In genomic region chr2:127256381-127256780, GRCh38 we compare ENCODE assay signal across 17 cellular contexts. TPM values are rescaled to one million over a fixed set of nuclear protein-coding genes. Genes with fewer than 3 reads are reported as not detected.
DNase-seq lines count a peak whose midpoint lies in the region; ATAC-seq and TF ChIP-seq lines count a peak whose summit lies in the region.
"Had no signal": no experiment of that assay in that cellular context is flagged by ENCODE, and none has a peak within 500 bp of the region (broad histone marks: within the 10 kb centered on the region; RNA-seq: fewer than 3 reads in every experiment).

No MANE protein-coding gene starts in this region.

- 76 to 96% methylated on average over 3 of the region's 3 CpGs for WGBS in body of pancreas, 2 donors

- H3K27me3 ChIP-seq in DND-41 (ENCODE audit: insufficient read depth, low read length, poor library complexity) (no peaks in the 10 kb centered on the region), neural progenitor cell (no peaks in the 10 kb centered on the region), body of pancreas (no peaks in the 10 kb centered on the region)

- peaks cover 44% of the 10 kb centered on the region for H3K36me3 Mint-ChIP-seq in endothelial cell (ENCODE audit: low read depth, unreplicated experiment)
- H3K36me3 Mint-ChIP-seq in osteocyte (ENCODE audit: unreplicated experiment), result peaks cover 44% of the 10 kb centered on the region
- peaks cover 33% of the 10 kb centered on the region for H3K36me3 Mint-ChIP-seq in neural progenitor cell

- H3K4me3 ChIP-seq in DND-41 (ENCODE audit: low read depth in 1 of 2, low read length in 2 of 2) (no peak overlapping the region), neural progenitor cell (no peak overlapping the region), body of pancreas (no peak overlapping the region)

- H3K4me1 ChIP-seq in DND-41 (ENCODE audit: insufficient read depth, low read length) (no peaks in the 10 kb centered on the region), neural progenitor cell (no peaks in the 10 kb centered on the region), body of pancreas (peaks cover 4% of the 10 kb centered on the region)

- no peaks in the 10 kb centered on the region for H4K20me1 ChIP-seq in DND-41 (ENCODE audit: insufficient read depth, low read length)
- peaks cover 3% of the 10 kb centered on the region for H4K20me1 ChIP-seq in neural progenitor cell (ENCODE audit: low read depth)

- H3K9ac ChIP-seq in DND-41 (ENCODE audit: low read depth, low read length) (no peak overlapping the region), neural progenitor cell (no peak overlapping the region)

- H3K27ac ChIP-seq in DND-41 (ENCODE audit: low read length) (no peak overlapping the region), neural progenitor cell (no peak overlapping the region), body of pancreas (no peak overlapping the region)

- no peaks in the 10 kb centered on the region for H3K79me2 ChIP-seq in DND-41 (ENCODE audit: insufficient read depth, low read length)
- H3K79me2 ChIP-seq in neural progenitor cell (ENCODE audit: low read depth), result no peaks in the 10 kb centered on the region

- H3K4me3 Mint-ChIP-seq in endothelial cell (ENCODE audit: unreplicated experiment) (no peak overlapping the region), osteocyte (ENCODE audit: unreplicated experiment) (no peak overlapping the region), neural progenitor cell (no peak overlapping the region)
- H3K4me3 Mint-ChIP-seq: B cell; CD4-positive, alpha-beta T cell; H9; IgD-negative memory B cell had no signal

- ATAC-seq in DND-41 (ENCODE audit: insufficient read depth, low read depth), result peak; percentile 34; the same call in 1 of the 3 replicates
- no peak for ATAC-seq in body of pancreas

- H3K27ac Mint-ChIP-seq in endothelial cell (ENCODE audit: unreplicated experiment) (peak overlapping the region; percentile 36), osteocyte (ENCODE audit: unreplicated experiment) (no peak overlapping the region), neural progenitor cell (no peak overlapping the region)
- H3K27ac Mint-ChIP-seq: B cell; CD4-positive, alpha-beta T cell had no signal

- peaks cover 17% of the 10 kb centered on the region for H3K4me1 Mint-ChIP-seq in endothelial cell (ENCODE audit: unreplicated experiment)
- peaks cover 19% of the 10 kb centered on the region for H3K4me1 Mint-ChIP-seq in osteocyte (ENCODE audit: unreplicated experiment)
- H3K4me1 Mint-ChIP-seq in neural progenitor cell, result peaks cover 9% of the 10 kb centered on the region
- H3K4me1 Mint-ChIP-seq: B cell had no signal

- H3K9me3 Mint-ChIP-seq in endothelial cell (ENCODE audit: unreplicated experiment) (no peaks in the 10 kb centered on the region), osteocyte (ENCODE audit: unreplicated experiment) (no peaks in the 10 kb centered on the region), neural progenitor cell (no peaks in the 10 kb centered on the region)
- H3K9me3 Mint-ChIP-seq: CD4-positive, alpha-beta T cell; H9; IgD-negative memory B cell had no signal

- DNase-seq in DND-41, result no peak
- DNase-seq in Kasumi-1 (lab: John Stamatoyannopoulos, UW), result peak; percentile 64 to 76
- no peak for DNase-seq in endothelial cell (ENCODE audit: low spot score)
- peak; percentile 21 for DNase-seq in osteocyte (ENCODE audit: extremely low spot score, unreplicated experiment)
- DNase-seq in neural progenitor cell (ENCODE audit: low spot score), result no peak
- DNase-seq in retina, result no peak
- no peak for DNase-seq in body of pancreas
- DNase-seq: ACHN; C1 segment of cervical spinal cord; CD4-positive, alpha-beta T cell; DMS153; DMS79 treated with DMSO at 0.1 percent for 48 hours; GDM1; GOT3; H9 had no signal

- H2AFZ ChIP-seq in DND-41 (ENCODE audit: low read depth, low read length) (no peak overlapping the region), neural progenitor cell (replicated peaks) (no peak overlapping the region)

- peaks cover 1% of the 10 kb centered on the region for H3K27me3 Mint-ChIP-seq in endothelial cell (ENCODE audit: unreplicated experiment)
- H3K27me3 Mint-ChIP-seq in osteocyte (ENCODE audit: unreplicated experiment), result no peaks in the 10 kb centered on the region
- peaks cover 4% of the 10 kb centered on the region for H3K27me3 Mint-ChIP-seq in neural progenitor cell (ENCODE audit: insufficient read depth, low read depth)
- H3K27me3 Mint-ChIP-seq: B cell; CD4-positive, alpha-beta T cell; IgD-negative memory B cell had no signal

- no peak for TF ChIP-seq POLR2A in body of pancreas (IDR thresholded peaks at IDR 0.05)

- H3K4me2 ChIP-seq in DND-41 (ENCODE audit: insufficient read depth, low read length), result no peak overlapping the region
- no peak overlapping the region for H3K4me2 ChIP-seq in neural progenitor cell

- H3F3A ChIP-seq in neural progenitor cell (ENCODE audit: low read depth), result peaks cover 3% of the 10 kb centered on the region

- intact Hi-C loops in body of pancreas (cut with DNase I), result no loop called here

- no peaks in the 10 kb centered on the region for H3K9me3 ChIP-seq in DND-41 (ENCODE audit: insufficient read depth, low read length, severe bottlenecking)
- no peaks in the 10 kb centered on the region for H3K9me3 ChIP-seq in neural progenitor cell (ENCODE audit: low read depth)
- H3K9me3 ChIP-seq in body of pancreas, result no peaks in the 10 kb centered on the region

- no peak for TF ChIP-seq CTCF in DND-41 (IDR thresholded peaks at IDR 0.05; ENCODE audit: borderline replicate concordance, extremely low read depth, low read length, poor library complexity, severe bottlenecking)
- no peak for TF ChIP-seq CTCF in endothelial cell (IDR thresholded peaks at IDR 0.05; ENCODE audit: unreplicated experiment)
- TF ChIP-seq CTCF in osteocyte (IDR thresholded peaks at IDR 0.05), result no peak
- no peak for TF ChIP-seq CTCF in neural progenitor cell (IDR thresholded peaks at IDR 0.05)
- TF ChIP-seq CTCF in body of pancreas (IDR thresholded peaks at IDR 0.05), result no peak

- H3K36me3 ChIP-seq in DND-41 (ENCODE audit: insufficient read depth, low read length) (peaks cover 55% of the 10 kb centered on the region), neural progenitor cell (peaks cover 2% of the 10 kb centered on the region), body of pancreas (replicated peaks in 1 of 2; ENCODE audit: insufficient read depth in 1 of 2, low read depth in 2 of 2) (peaks cover 9 to 15% of the 10 kb centered on the region in 2 donors)

RNA-seq across cellular contexts. Expression of gene CYP27C1, which starts 36.3 kb away (rescaled TPM):
- 6.4 TPM for total RNA-seq in endothelial cell (ENCODE audit: unreplicated experiment)
- 21.9 and 24.9 TPM in 2 replicates for total RNA-seq in osteocyte
- 3.0 and 3.8 TPM in 2 replicates for total RNA-seq in neural progenitor cell (ENCODE audit: low replicate concordance)
- under 1 TPM in 1 of 2 donors, not detected in 1; 0.52 TPM for total RNA-seq in body of pancreas
- total RNA-seq: B cell; CD4-positive, alpha-beta T cell had no signal

RNA-seq across cellular contexts. Expression of gene ERCC3, which starts 37.6 kb away (rescaled TPM):
- total RNA-seq in endothelial cell (ENCODE audit: unreplicated experiment), result 45.1 TPM
- total RNA-seq in osteocyte, result 47.8 and 50.3 TPM in 2 replicates
- total RNA-seq in neural progenitor cell (ENCODE audit: low replicate concordance), result 68.9 and 71.5 TPM in 2 replicates
- total RNA-seq in body of pancreas, result 10 to 100 TPM; 28.5 to 54.7 TPM

Comparison
In these comparisons a context has a peak if more than half of its experiments do, and no peak if none do; other contexts are left out.
1. DNase-seq: peak in Kasumi-1 (2 of 2) and osteocyte (single experiment); none in DND-41 (single experiment), endothelial cell (single experiment), neural progenitor cell (single experiment), retina (single experiment) and body of pancreas (0 of 4).